ENCODE assay signal across 1 cellular context in the genomic region with DNA sequence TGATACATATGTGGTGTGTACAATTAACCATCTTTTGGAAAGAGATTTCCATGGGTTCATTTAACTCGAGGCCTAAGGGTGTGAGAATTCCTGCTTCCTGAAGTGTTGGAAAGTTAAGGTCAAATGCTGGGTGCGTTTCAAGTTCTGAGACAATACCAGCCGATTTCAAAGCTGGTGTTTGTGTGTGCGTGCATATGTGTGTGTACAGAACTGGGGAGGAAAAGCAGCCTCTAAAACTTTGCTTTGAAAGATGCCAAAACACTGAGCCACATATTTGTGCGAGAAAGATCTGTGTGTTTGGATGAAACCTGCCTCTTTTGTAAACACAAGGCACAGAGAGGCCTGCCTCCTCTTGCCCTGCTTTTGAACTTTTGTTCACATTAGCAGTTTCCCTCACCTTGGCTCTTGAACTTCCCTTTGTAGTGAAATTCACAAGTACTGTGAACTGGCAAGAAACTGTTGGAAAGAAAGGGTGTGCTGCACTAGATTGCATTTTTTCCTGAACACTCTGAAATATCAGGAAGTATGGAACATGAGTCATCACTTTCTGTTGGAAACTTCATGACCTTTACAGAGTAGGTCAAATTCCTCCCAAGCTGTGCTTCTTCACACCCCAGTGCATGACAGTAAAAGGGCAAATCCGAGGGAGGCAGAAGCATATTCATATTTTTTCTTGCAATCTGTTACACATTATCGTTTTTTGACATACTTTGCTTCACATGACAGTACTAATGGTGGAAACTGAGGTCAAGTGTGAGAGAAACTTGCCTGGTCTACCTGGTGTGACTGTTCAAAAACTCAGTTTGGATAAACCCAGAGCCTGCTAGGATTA.
TF ChIP-seq lines count a peak whose summit lies in the region.

No MANE protein-coding gene starts in this region.

TF ChIP-seq in HepG2, 621 proteins besides CTCF, POLR2A, EP300 and RAD21 (continued from another document and continues in another):
- TF ChIP-seq UBTF (CRISPR knock-in tag; IDR thresholded peaks at IDR 0.05) (peak; percentile 65), KDM5A (IDR thresholded peaks at IDR 0.05; ENCODE audit: borderline replicate concordance, low read length) (no peak), ZNF121 (CRISPR knock-in tag; IDR thresholded peaks at IDR 0.05) (no peak), ZNF574 (CRISPR knock-in tag; IDR thresholded peaks at IDR 0.05) (peak; percentile 81), ZNF337 (CRISPR knock-in tag; IDR thresholded peaks at IDR 0.05; ENCODE audit: borderline replicate concordance, low read depth) (no peak), GATAD2A (CRISPR knock-in tag; IDR thresholded peaks at IDR 0.05) (peak; percentile 98), ZNF256 (CRISPR knock-in tag; conservative IDR thresholded peaks at IDR 0.05) (no peak; the same call in 1 of the 2 replicates), ZFP41 (CRISPR knock-in tag; IDR thresholded peaks at IDR 0.05; ENCODE audit: borderline replicate concordance) (peak; percentile 55; the same call in 1 of the 2 replicates), CEBPG (CRISPR knock-in tag; IDR thresholded peaks at IDR 0.05) (peak; percentile 82), ZNF530 (CRISPR knock-in tag; IDR thresholded peaks at IDR 0.05; ENCODE audit: low read depth) (no peak), ARHGAP35 (CRISPR knock-in tag; IDR thresholded peaks at IDR 0.05; ENCODE audit: borderline replicate concordance) (no peak), ZNF263 (CRISPR knock-in tag; IDR thresholded peaks at IDR 0.05) (peak; percentile 55; the same call in 1 of the 2 replicates), ZNF431 (CRISPR knock-in tag; IDR thresholded peaks at IDR 0.05; ENCODE audit: borderline replicate concordance, low read depth) (peak; percentile 92), ZNF639 (CRISPR knock-in tag; conservative IDR thresholded peaks at IDR 0.05) (no peak), NR2F6 (IDR thresholded peaks at IDR 0.05) (peak; percentile 99), NR2F6 (CRISPR knock-in tag; IDR thresholded peaks at IDR 0.05) (peak; percentile 99), MAZ (IDR thresholded peaks at IDR 0.05; ENCODE audit: borderline replicate concordance, low read depth, low read length) (no peak), MAZ (CRISPR knock-in tag; IDR thresholded peaks at IDR 0.05; ENCODE audit: low read depth) (peak; percentile 39), SNRNP70 (IDR thresholded peaks at IDR 0.05; ENCODE audit: low read depth, low read length) (no peak), TBL1XR1 (IDR thresholded peaks at IDR 0.05; ENCODE audit: borderline replicate concordance, low read length, partially characterized antibody) (peak; percentile 100), REL (CRISPR knock-in tag; conservative IDR thresholded peaks at IDR 0.05) (no peak; the same call in 1 of the 2 replicates), NFKBIZ (CRISPR knock-in tag; IDR thresholded peaks at IDR 0.05) (peak; percentile 96), CREB1 (IDR thresholded peaks at IDR 0.05) (peak; percentile 74), CREB1 (CRISPR knock-in tag; IDR thresholded peaks at IDR 0.05) (peak; percentile 89)
- TF ChIP-seq, protein P1, sequence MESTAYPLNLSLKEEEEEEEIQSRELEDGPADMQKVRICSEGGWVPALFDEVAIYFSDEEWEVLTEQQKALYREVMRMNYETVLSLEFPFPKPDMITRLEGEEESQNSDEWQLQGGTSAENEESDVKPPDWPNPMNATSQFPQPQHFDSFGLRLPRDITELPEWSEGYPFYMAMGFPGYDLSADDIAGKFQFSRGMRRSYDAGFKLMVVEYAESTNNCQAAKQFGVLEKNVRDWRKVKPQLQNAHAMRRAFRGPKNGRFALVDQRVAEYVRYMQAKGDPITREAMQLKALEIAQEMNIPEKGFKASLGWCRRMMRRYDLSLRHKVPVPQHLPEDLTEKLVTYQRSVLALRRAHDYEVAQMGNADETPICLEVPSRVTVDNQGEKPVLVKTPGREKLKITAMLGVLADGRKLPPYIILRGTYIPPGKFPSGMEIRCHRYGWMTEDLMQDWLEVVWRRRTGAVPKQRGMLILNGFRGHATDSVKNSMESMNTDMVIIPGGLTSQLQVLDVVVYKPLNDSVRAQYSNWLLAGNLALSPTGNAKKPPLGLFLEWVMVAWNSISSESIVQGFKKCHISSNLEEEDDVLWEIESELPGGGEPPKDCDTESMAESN (CRISPR knock-in tag; conservative IDR thresholded peaks at IDR 0.05) = 0 out of 2 replicates have a peak, but pooled peaks have one; percentile 48
- TF ChIP-seq, protein P2, sequence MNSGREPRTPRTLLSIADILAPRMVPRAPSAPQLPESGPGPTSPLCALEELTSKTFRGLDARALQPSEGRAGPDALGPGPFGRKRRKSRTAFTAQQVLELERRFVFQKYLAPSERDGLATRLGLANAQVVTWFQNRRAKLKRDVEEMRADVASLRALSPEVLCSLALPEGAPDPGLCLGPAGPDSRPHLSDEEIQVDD (CRISPR knock-in tag; IDR thresholded peaks at IDR 0.05; ENCODE audit: borderline replicate concordance) = no peak
- TF ChIP-seq, protein P3, sequence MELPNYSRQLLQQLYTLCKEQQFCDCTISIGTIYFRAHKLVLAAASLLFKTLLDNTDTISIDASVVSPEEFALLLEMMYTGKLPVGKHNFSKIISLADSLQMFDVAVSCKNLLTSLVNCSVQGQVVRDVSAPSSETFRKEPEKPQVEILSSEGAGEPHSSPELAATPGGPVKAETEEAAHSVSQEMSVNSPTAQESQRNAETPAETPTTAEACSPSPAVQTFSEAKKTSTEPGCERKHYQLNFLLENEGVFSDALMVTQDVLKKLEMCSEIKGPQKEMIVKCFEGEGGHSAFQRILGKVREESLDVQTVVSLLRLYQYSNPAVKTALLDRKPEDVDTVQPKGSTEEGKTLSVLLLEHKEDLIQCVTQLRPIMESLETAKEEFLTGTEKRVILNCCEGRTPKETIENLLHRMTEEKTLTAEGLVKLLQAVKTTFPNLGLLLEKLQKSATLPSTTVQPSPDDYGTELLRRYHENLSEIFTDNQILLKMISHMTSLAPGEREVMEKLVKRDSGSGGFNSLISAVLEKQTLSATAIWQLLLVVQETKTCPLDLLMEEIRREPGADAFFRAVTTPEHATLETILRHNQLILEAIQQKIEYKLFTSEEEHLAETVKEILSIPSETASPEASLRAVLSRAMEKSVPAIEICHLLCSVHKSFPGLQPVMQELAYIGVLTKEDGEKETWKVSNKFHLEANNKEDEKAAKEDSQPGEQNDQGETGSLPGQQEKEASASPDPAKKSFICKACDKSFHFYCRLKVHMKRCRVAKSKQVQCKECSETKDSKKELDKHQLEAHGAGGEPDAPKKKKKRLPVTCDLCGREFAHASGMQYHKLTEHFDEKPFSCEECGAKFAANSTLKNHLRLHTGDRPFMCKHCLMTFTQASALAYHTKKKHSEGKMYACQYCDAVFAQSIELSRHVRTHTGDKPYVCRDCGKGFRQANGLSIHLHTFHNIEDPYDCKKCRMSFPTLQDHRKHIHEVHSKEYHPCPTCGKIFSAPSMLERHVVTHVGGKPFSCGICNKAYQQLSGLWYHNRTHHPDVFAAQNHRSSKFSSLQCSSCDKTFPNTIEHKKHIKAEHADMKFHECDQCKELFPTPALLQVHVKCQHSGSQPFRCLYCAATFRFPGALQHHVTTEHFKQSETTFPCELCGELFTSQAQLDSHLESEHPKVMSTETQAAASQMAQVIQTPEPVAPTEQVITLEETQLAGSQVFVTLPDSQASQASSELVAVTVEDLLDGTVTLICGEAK (IDR thresholded peaks at IDR 0.05) = no peak
- TF ChIP-seq, protein P3 (CRISPR knock-in tag; IDR thresholded peaks at IDR 0.05) = no peak; the same call in 1 of the 2 replicates
- TF ChIP-seq, protein P4, sequence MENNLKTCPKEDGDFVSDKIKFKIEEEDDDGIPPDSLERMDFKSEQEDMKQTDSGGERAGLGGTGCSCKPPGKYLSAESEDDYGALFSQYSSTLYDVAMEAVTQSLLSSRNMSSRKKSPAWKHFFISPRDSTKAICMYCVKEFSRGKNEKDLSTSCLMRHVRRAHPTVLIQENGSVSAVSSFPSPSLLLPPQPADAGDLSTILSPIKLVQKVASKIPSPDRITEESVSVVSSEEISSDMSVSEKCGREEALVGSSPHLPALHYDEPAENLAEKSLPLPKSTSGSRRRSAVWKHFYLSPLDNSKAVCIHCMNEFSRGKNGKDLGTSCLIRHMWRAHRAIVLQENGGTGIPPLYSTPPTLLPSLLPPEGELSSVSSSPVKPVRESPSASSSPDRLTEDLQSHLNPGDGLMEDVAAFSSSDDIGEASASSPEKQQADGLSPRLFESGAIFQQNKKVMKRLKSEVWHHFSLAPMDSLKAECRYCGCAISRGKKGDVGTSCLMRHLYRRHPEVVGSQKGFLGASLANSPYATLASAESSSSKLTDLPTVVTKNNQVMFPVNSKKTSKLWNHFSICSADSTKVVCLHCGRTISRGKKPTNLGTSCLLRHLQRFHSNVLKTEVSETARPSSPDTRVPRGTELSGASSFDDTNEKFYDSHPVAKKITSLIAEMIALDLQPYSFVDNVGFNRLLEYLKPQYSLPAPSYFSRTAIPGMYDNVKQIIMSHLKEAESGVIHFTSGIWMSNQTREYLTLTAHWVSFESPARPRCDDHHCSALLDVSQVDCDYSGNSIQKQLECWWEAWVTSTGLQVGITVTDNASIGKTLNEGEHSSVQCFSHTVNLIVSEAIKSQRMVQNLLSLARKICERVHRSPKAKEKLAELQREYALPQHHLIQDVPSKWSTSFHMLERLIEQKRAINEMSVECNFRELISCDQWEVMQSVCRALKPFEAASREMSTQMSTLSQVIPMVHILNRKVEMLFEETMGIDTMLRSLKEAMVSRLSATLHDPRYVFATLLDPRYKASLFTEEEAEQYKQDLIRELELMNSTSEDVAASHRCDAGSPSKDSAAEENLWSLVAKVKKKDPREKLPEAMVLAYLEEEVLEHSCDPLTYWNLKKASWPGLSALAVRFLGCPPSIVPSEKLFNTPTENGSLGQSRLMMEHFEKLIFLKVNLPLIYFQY (CRISPR knock-in tag; IDR thresholded peaks at IDR 0.05; ENCODE audit: borderline replicate concordance) = peak; percentile 17; the same call in 1 of the 2 replicates
